In the genomic region with DNA sequence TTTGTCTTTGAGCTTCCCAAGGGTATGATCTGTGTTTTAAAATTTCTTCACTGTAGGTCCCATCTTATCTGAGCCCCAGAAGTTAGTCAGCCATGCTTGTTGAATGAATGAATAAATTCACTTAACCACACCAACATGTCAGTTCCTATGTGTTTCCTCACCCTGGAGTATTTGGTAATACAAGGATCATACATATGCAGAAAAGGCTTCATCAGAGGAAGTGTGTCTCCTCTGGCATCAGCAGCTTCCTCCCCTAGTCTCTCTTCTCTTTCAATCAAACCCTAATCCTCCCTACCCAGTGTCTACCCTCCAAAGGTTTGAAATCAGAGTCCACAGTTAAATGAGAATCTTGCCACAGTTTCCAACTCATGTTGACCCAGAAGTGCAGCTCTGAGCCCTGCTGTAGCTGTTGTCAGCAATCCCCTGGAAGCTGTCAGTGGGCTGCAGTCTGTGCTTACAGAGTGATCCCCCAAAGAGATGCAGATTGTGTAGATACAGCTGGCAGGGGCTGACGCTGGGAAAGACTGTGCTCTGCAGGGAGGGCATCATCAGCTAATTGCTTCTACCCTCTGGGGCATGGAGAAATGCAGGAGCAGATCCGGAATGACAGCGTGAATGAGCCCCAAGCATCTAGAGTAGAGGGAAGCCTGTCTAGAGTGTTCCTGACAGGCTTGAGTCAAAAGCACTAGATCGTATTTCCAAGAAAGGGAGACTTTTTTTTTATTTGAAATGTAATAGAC, we compare ENCODE assay signal across 1 cellular context.
TF ChIP-seq lines count a peak whose summit lies in the region.

No MANE protein-coding gene starts in this region.

TF ChIP-seq in HepG2, 621 proteins besides CTCF, POLR2A, EP300 and RAD21 (continued from another document):
- TF ChIP-seq, protein P1, sequence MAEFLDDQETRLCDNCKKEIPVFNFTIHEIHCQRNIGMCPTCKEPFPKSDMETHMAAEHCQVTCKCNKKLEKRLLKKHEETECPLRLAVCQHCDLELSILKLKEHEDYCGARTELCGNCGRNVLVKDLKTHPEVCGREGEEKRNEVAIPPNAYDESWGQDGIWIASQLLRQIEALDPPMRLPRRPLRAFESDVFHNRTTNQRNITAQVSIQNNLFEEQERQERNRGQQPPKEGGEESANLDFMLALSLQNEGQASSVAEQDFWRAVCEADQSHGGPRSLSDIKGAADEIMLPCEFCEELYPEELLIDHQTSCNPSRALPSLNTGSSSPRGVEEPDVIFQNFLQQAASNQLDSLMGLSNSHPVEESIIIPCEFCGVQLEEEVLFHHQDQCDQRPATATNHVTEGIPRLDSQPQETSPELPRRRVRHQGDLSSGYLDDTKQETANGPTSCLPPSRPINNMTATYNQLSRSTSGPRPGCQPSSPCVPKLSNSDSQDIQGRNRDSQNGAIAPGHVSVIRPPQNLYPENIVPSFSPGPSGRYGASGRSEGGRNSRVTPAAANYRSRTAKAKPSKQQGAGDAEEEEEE (CRISPR knock-in tag; IDR thresholded peaks at IDR 0.05; ENCODE audit: borderline replicate concordance), result no peak
- TF ChIP-seq ZNF484 (CRISPR knock-in tag; IDR thresholded peaks at IDR 0.05; ENCODE audit: borderline replicate concordance, low read depth), result no peak
- TF ChIP-seq ZNF644 (CRISPR knock-in tag; IDR thresholded peaks at IDR 0.05; ENCODE audit: low read depth), result no peak
- TF ChIP-seq, protein P2, sequence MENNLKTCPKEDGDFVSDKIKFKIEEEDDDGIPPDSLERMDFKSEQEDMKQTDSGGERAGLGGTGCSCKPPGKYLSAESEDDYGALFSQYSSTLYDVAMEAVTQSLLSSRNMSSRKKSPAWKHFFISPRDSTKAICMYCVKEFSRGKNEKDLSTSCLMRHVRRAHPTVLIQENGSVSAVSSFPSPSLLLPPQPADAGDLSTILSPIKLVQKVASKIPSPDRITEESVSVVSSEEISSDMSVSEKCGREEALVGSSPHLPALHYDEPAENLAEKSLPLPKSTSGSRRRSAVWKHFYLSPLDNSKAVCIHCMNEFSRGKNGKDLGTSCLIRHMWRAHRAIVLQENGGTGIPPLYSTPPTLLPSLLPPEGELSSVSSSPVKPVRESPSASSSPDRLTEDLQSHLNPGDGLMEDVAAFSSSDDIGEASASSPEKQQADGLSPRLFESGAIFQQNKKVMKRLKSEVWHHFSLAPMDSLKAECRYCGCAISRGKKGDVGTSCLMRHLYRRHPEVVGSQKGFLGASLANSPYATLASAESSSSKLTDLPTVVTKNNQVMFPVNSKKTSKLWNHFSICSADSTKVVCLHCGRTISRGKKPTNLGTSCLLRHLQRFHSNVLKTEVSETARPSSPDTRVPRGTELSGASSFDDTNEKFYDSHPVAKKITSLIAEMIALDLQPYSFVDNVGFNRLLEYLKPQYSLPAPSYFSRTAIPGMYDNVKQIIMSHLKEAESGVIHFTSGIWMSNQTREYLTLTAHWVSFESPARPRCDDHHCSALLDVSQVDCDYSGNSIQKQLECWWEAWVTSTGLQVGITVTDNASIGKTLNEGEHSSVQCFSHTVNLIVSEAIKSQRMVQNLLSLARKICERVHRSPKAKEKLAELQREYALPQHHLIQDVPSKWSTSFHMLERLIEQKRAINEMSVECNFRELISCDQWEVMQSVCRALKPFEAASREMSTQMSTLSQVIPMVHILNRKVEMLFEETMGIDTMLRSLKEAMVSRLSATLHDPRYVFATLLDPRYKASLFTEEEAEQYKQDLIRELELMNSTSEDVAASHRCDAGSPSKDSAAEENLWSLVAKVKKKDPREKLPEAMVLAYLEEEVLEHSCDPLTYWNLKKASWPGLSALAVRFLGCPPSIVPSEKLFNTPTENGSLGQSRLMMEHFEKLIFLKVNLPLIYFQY (CRISPR knock-in tag; IDR thresholded peaks at IDR 0.05; ENCODE audit: borderline replicate concordance), result no peak
- no peak for TF ChIP-seq GABPB1 (CRISPR knock-in tag; IDR thresholded peaks at IDR 0.05)
- no peak for TF ChIP-seq TGIF2 (CRISPR knock-in tag; IDR thresholded peaks at IDR 0.05)
- TF ChIP-seq RXRA (CRISPR knock-in tag; IDR thresholded peaks at IDR 0.05), result no peak
- TF ChIP-seq ZMYM2 (CRISPR knock-in tag; IDR thresholded peaks at IDR 0.05), result no peak
- no peak for TF ChIP-seq RXRB (CRISPR knock-in tag; IDR thresholded peaks at IDR 0.05; ENCODE audit: borderline replicate concordance)
- TF ChIP-seq NFE2 (CRISPR knock-in tag; IDR thresholded peaks at IDR 0.05), result no peak
- TF ChIP-seq JUND (CRISPR knock-in tag; IDR thresholded peaks at IDR 0.05), result no peak
- no peak for TF ChIP-seq ZNF143 (CRISPR knock-in tag; IDR thresholded peaks at IDR 0.05)
